ENCODE assay signal across 22 cellular contexts in genomic region chr1:230240446-230241076, GRCh38.
DNase-seq lines count a peak whose midpoint lies in the region; ATAC-seq and TF ChIP-seq lines count a peak whose summit lies in the region.
"Had no signal": no experiment of that assay in that cellular context is flagged by ENCODE, and none has a peak within 500 bp of the region (broad histone marks: within the 10 kb centered on the region; RNA-seq: fewer than 3 reads in every experiment).

No MANE protein-coding gene starts in this region.

- TF ChIP-seq CTCF in HEK293 (tag by site-specific recombination; IDR thresholded peaks at IDR 0.05): no peak

- peaks cover 1 to 4% of the 10 kb centered on the region in 2 experiments for H3K36me3 ChIP-seq in HEK293 (ENCODE audit: control insufficient read depth in 2 of 2, insufficient read depth in 1 of 2, low read length in 2 of 2)

- peaks cover 56% of the 10 kb centered on the region for H3K4me1 Mint-ChIP-seq in activated T-cell treated with anti-CD3 and anti-CD28 coated beads, Interleukin-2, amount 50 U/mL, for 72 hours (ENCODE audit: low read depth)
- peaks cover 28% of the 10 kb centered on the region for H3K4me1 Mint-ChIP-seq in activated naive CD8-positive, alpha-beta T cell treated with anti-CD3 and anti-CD28 coated beads for 36 hours

- POLR2A ChIA-PET in HEK293 (lab: Yijun Ruan, JAX): no interaction called here

- peaks cover 5 to 46% of the 10 kb centered on the region in 2 donors for H3K36me3 Mint-ChIP-seq in activated T-cell treated with anti-CD3 and anti-CD28 coated beads, Interleukin-2, amount 50 U/mL, for 72 hours (ENCODE audit: insufficient read depth in 2 of 2)
- peaks cover 56% of the 10 kb centered on the region for H3K36me3 Mint-ChIP-seq in activated naive CD8-positive, alpha-beta T cell treated with anti-CD3 and anti-CD28 coated beads for 36 hours

- no peaks in the 10 kb centered on the region for H3K9me3 Mint-ChIP-seq in activated T-cell treated with anti-CD3 and anti-CD28 coated beads, Interleukin-2, amount 50 U/mL, for 72 hours
- H3K9me3 Mint-ChIP-seq in activated naive CD8-positive, alpha-beta T cell treated with anti-CD3 and anti-CD28 coated beads for 36 hours: peaks cover 8% of the 10 kb centered on the region

- peak overlapping the region; percentile 97 for H3K27ac Mint-ChIP-seq in activated T-cell treated with anti-CD3 and anti-CD28 coated beads, Interleukin-2, amount 50 U/mL, for 72 hours
- peak overlapping the region; percentile 89 for H3K27ac Mint-ChIP-seq in activated naive CD8-positive, alpha-beta T cell treated with anti-CD3 and anti-CD28 coated beads for 36 hours

- peak overlapping the region; percentile 25 to 65 for H3K4me3 Mint-ChIP-seq in activated T-cell treated with anti-CD3 and anti-CD28 coated beads, Interleukin-2, amount 50 U/mL, for 72 hours
- H3K4me3 Mint-ChIP-seq in activated naive CD8-positive, alpha-beta T cell treated with anti-CD3 and anti-CD28 coated beads for 36 hours: peak overlapping the region; percentile 38

- peaks cover 3% of the 10 kb centered on the region; the same call in 1 of the 2 replicates for H3K4me1 ChIP-seq in HEK293 (ENCODE audit: control insufficient read depth, insufficient read depth, low read length)
- H3K4me1 ChIP-seq: Caco-2, SJSA1, spleen had no signal

- CTCF ChIA-PET in HEK293 (lab: Yijun Ruan, JAX): no interaction called here

- DNase-seq in activated T-cell treated with anti-CD3 and anti-CD28 coated beads, Interleukin-2, amount 50 U/mL, for 72 hours: no peak
- DNase-seq in activated T-cell treated with anti-CD3 and anti-CD28 coated beads for 4 hours (no peak), GF-D8 (lab: John Stamatoyannopoulos, UW) (no peak), amniotic stem cell (lab: John Stamatoyannopoulos, UW) (no peak), NCI-H510A treated with DMSO at 0.1 percent for 48 hours (lab: John Stamatoyannopoulos, UW) (no peak)
- DNase-seq in activated naive CD8-positive, alpha-beta T cell treated with anti-CD3 and anti-CD28 coated beads for 36 hours: no peak
- no peak for DNase-seq in stimulated activated naive CD8-positive, alpha-beta T cell treated with anti-CD3 and anti-CD28 coated beads, Interleukin-15, Interleukin-2, amounts not matched to agents 100 U/mL and 50 U/mL, for 24 hours
- DNase-seq: activated CD4-positive, alpha-beta T cell treated with anti-CD3 and anti-CD28 coated beads, Interleukin-2, amount 50 U/mL, for 1 hour; Caco-2; cortex of kidney; DMS79 treated with DMSO at 0.1 percent for 48 hours; NCI-H1105 treated with DMSO at 0.1 percent for 48 hours; NCI-H2081; NCI-H446; nucleus accumbens; retina; spleen; stimulated activated CD4-positive, alpha-beta T cell treated with anti-CD3 and anti-CD28 coated beads, Interleukin-4, amount 100 ng/mL, for 24 hours had no signal

- H3K27ac ChIP-seq in HEK293 (ENCODE audit: extremely low read depth, low read depth, low read length): no peak overlapping the region
- H3K27ac ChIP-seq: SJSA1, spleen had no signal

- ATAC-seq in activated T-cell treated with anti-CD3 and anti-CD28 coated beads, Interleukin-2, amount 50 U/mL, for 72 hours (replicated peaks in 1 of 2): peak; percentile 87 to 93
- peak; percentile 89 for ATAC-seq in stimulated activated naive CD8-positive, alpha-beta T cell treated with anti-CD3 and anti-CD28 coated beads, Interleukin-15, Interleukin-2, amounts not matched to agents 100 U/mL and 50 U/mL, for 24 hours
- ATAC-seq: HepG2 had no signal

- no peaks in the 10 kb centered on the region for H3K9me3 ChIP-seq in HEK293 (ENCODE audit: control insufficient read depth, insufficient read depth, low read depth, low read length)
- H3K9me3 ChIP-seq: Caco-2, SJSA1 had no signal

- H3K27me3 Mint-ChIP-seq in activated T-cell treated with anti-CD3 and anti-CD28 coated beads, Interleukin-2, amount 50 U/mL, for 72 hours (ENCODE audit: low read depth): no peaks in the 10 kb centered on the region
- H3K27me3 Mint-ChIP-seq in activated naive CD8-positive, alpha-beta T cell treated with anti-CD3 and anti-CD28 coated beads for 36 hours: no peaks in the 10 kb centered on the region

- no peak overlapping the region for H3K4me3 ChIP-seq in HEK293 (ENCODE audit: low read depth, low read length)
- H3K4me3 ChIP-seq: BLaER1 treated with 17β-estradiol and CSF1 and Interleukin-3, amounts not matched to agents 10 nM and 100 nM; SJSA1; spleen had no signal

TF ChIP-seq in HEK293, 187 proteins besides CTCF, POLR2A, EP300 and RAD21:
- TF ChIP-seq SETDB1 (IDR thresholded peaks at IDR 0.05; ENCODE audit: insufficient read length, low read length) (peak; percentile 13), ZNF449 (tag by site-specific recombination; IDR thresholded peaks at IDR 0.05) (no peak), ZNF133 (tag by site-specific recombination; IDR thresholded peaks at IDR 0.05) (peak; percentile 94), ZNF2 (tag by site-specific recombination; IDR thresholded peaks at IDR 0.05) (no peak), ZNF202 (tag by site-specific recombination; IDR thresholded peaks at IDR 0.05; ENCODE audit: borderline replicate concordance) (no peak)
- TF ChIP-seq, protein P1, sequence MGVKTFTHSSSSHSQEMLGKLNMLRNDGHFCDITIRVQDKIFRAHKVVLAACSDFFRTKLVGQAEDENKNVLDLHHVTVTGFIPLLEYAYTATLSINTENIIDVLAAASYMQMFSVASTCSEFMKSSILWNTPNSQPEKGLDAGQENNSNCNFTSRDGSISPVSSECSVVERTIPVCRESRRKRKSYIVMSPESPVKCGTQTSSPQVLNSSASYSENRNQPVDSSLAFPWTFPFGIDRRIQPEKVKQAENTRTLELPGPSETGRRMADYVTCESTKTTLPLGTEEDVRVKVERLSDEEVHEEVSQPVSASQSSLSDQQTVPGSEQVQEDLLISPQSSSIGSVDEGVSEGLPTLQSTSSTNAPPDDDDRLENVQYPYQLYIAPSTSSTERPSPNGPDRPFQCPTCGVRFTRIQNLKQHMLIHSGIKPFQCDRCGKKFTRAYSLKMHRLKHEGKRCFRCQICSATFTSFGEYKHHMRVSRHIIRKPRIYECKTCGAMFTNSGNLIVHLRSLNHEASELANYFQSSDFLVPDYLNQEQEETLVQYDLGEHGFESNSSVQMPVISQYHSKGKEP (tag by site-specific recombination; IDR thresholded peaks at IDR 0.05): no peak
